ENCODE assay signal across 1 cellular context in genomic region chr19:3084943-3085342, GRCh38.
TF ChIP-seq lines count a peak whose summit lies in the region.

No MANE protein-coding gene starts in this region.

TF ChIP-seq in HepG2, 621 proteins besides CTCF, POLR2A, EP300 and RAD21:
- TF ChIP-seq PREB (CRISPR knock-in tag; IDR thresholded peaks at IDR 0.05) = no peak
- 0 out of 2 replicates have a peak, but pooled peaks have one; percentile 10 for TF ChIP-seq ARID5B (CRISPR knock-in tag; IDR thresholded peaks at IDR 0.05)
- TF ChIP-seq HNF4A (CRISPR knock-in tag; IDR thresholded peaks at IDR 0.05) = peak; percentile 52
- no peak for TF ChIP-seq ZFP1 (CRISPR knock-in tag; IDR thresholded peaks at IDR 0.05)
- TF ChIP-seq ADNP (CRISPR knock-in tag; IDR thresholded peaks at IDR 0.05) = no peak
- TF ChIP-seq ZNF484 (CRISPR knock-in tag; IDR thresholded peaks at IDR 0.05; ENCODE audit: borderline replicate concordance, low read depth) = no peak
- TF ChIP-seq PATZ1 (CRISPR knock-in tag; IDR thresholded peaks at IDR 0.05) = 0 out of 2 replicates have a peak, but pooled peaks have one; percentile 36
- no peak for TF ChIP-seq CSRNP1 (CRISPR knock-in tag; IDR thresholded peaks at IDR 0.05)
- TF ChIP-seq ZNF687 (CRISPR knock-in tag; IDR thresholded peaks at IDR 0.05) = 0 out of 2 replicates have a peak, but pooled peaks have one; percentile 6
- TF ChIP-seq SUZ12 (IDR thresholded peaks at IDR 0.05; ENCODE audit: low read depth, low read length) = no peak
- peak; percentile 20; the same call in 1 of the 2 replicates for TF ChIP-seq MTA1 (CRISPR knock-in tag; IDR thresholded peaks at IDR 0.05; ENCODE audit: borderline replicate concordance)
